40 cellular contexts compared by ENCODE assay signal in genomic region chr16:60367739-60368138, GRCh38.
"Had no signal": no experiment of that assay in that cellular context is flagged by ENCODE, and none has a peak within 500 bp of the region (broad histone marks: within the 10 kb centered on the region; RNA-seq: fewer than 3 reads in every experiment).

No MANE protein-coding gene starts in this region.

- H3K4me1 Mint-ChIP-seq: activated naive CD4-positive, alpha-beta T cell treated with anti-CD3 and anti-CD28 coated beads, Interleukin-2, amount 10 ng/mL, durations not matched to agents 7 days and 5 days; activated naive CD4-positive, alpha-beta T cell treated with anti-CD3 and anti-CD28 coated beads, Interleukin-2, amount 50 U/mL, for 24 hours; activated naive CD8-positive, alpha-beta T cell treated with anti-CD3 and anti-CD28 coated beads for 36 hours; activated naive CD8-positive, alpha-beta T cell treated with anti-CD3 and anti-CD28 coated beads, Interleukin-2, amount 10 ng/mL, durations not matched to agents 7 days and 5 days; activated naive CD8-positive, alpha-beta T cell treated with anti-CD3 and anti-CD28 coated beads, Interleukin-2, amount 50 U/mL, for 24 hours; activated T-helper 17 cell treated with anti-CD3 and anti-CD28 coated beads, Interleukin-2, amount 50 U/mL, for 72 hours; central memory CD8-positive, alpha-beta T cell had no signal

- H3K4me1 ChIP-seq: adrenal gland, ascending aorta, body of pancreas, breast epithelium had no signal

- H3K4me3 Mint-ChIP-seq: activated naive CD4-positive, alpha-beta T cell treated with anti-CD3 and anti-CD28 coated beads for 36 hours; activated naive CD4-positive, alpha-beta T cell treated with anti-CD3 and anti-CD28 coated beads, Interleukin-2, amount 10 ng/mL, durations not matched to agents 7 days and 5 days; activated naive CD4-positive, alpha-beta T cell treated with anti-CD3 and anti-CD28 coated beads, Interleukin-2, amount 50 U/mL, for 24 hours; activated naive CD8-positive, alpha-beta T cell; activated naive CD8-positive, alpha-beta T cell treated with anti-CD3 and anti-CD28 coated beads for 36 hours; activated naive CD8-positive, alpha-beta T cell treated with anti-CD3 and anti-CD28 coated beads, Interleukin-2, amount 10 ng/mL, durations not matched to agents 7 days and 5 days; activated naive CD8-positive, alpha-beta T cell treated with anti-CD3 and anti-CD28 coated beads, Interleukin-2, amount 50 U/mL, for 24 hours; activated T-cell treated with anti-CD3 and anti-CD28 coated beads, Interleukin-2, amount 50 U/mL, for 24 hours; activated T-cell treated with anti-CD3 and anti-CD28 coated beads, Interleukin-2, amount 50 U/mL, for 4 hours; activated T-cell treated with anti-CD3 and anti-CD28 coated beads, Interleukin-2, amount 50 U/mL, for 72 hours; activated T-helper 1 cell treated with anti-CD3 and anti-CD28 coated beads, Interleukin-12 subunit alpha, Interleukin-12 subunit beta, Interleukin-2, Interleukin-4 antibody, amounts not matched to agents 30 ng/mL and 10 ng/mL and 1 ng/mL, durations not matched to agents 14 hours and 24 hours and 36 hours; activated T-helper 17 cell treated with anti-CD3 and anti-CD28 coated beads, Interleukin-2, amount 50 U/mL, for 72 hours; brain; central memory CD8-positive, alpha-beta T cell had no signal

- H3K27me3 ChIP-seq: adrenal gland, ascending aorta, body of pancreas, brain microvascular endothelial cell, breast epithelium, cardiac muscle cell had no signal

- H3K27me3 Mint-ChIP-seq: activated naive CD4-positive, alpha-beta T cell treated with anti-CD3 and anti-CD28 coated beads, Interleukin-2, amount 10 ng/mL, durations not matched to agents 7 days and 5 days; activated naive CD4-positive, alpha-beta T cell treated with anti-CD3 and anti-CD28 coated beads, Interleukin-2, amount 50 U/mL, for 24 hours; activated naive CD8-positive, alpha-beta T cell; activated naive CD8-positive, alpha-beta T cell treated with anti-CD3 and anti-CD28 coated beads for 36 hours; activated naive CD8-positive, alpha-beta T cell treated with anti-CD3 and anti-CD28 coated beads, Interleukin-2, amount 10 ng/mL, durations not matched to agents 7 days and 5 days; activated naive CD8-positive, alpha-beta T cell treated with anti-CD3 and anti-CD28 coated beads, Interleukin-2, amount 50 U/mL, for 24 hours; activated T-cell treated with anti-CD3 and anti-CD28 coated beads, Interleukin-2, amount 50 U/mL, for 24 hours; activated T-helper 17 cell treated with anti-CD3 and anti-CD28 coated beads, Interleukin-2, amount 50 U/mL, for 72 hours; central memory CD8-positive, alpha-beta T cell had no signal

- H3K27ac Mint-ChIP-seq: activated naive CD4-positive, alpha-beta T cell treated with anti-CD3 and anti-CD28 coated beads for 36 hours; activated naive CD4-positive, alpha-beta T cell treated with anti-CD3 and anti-CD28 coated beads, Interleukin-2, amount 10 ng/mL, durations not matched to agents 7 days and 5 days; activated naive CD4-positive, alpha-beta T cell treated with anti-CD3 and anti-CD28 coated beads, Interleukin-2, amount 50 U/mL, for 24 hours; activated naive CD4-positive, alpha-beta T cell treated with anti-CD3 and anti-CD28 coated beads, Interleukin-2, amount 50 U/mL, for 72 hours; activated naive CD8-positive, alpha-beta T cell; activated naive CD8-positive, alpha-beta T cell treated with anti-CD3 and anti-CD28 coated beads for 36 hours; activated naive CD8-positive, alpha-beta T cell treated with anti-CD3 and anti-CD28 coated beads, Interleukin-2, amount 10 ng/mL, durations not matched to agents 7 days and 5 days; activated naive CD8-positive, alpha-beta T cell treated with anti-CD3 and anti-CD28 coated beads, Interleukin-2, amount 50 U/mL, for 24 hours; activated T-cell treated with anti-CD3 and anti-CD28 coated beads, Interleukin-2, amount 50 U/mL, for 24 hours; activated T-cell treated with anti-CD3 and anti-CD28 coated beads, Interleukin-2, amount 50 U/mL, for 72 hours; activated T-helper 1 cell treated with anti-CD3 and anti-CD28 coated beads, Interleukin-12 subunit alpha, Interleukin-12 subunit beta, Interleukin-2, Interleukin-4 antibody, amounts not matched to agents 30 ng/mL and 10 ng/mL and 1 ng/mL, durations not matched to agents 14 hours and 24 hours and 36 hours; activated T-helper 17 cell treated with anti-CD3 and anti-CD28 coated beads, Interleukin-2, amount 50 U/mL, for 72 hours; brain had no signal

- H3K36me3 Mint-ChIP-seq: activated naive CD4-positive, alpha-beta T cell treated with anti-CD3 and anti-CD28 coated beads, Interleukin-2, amount 10 ng/mL, durations not matched to agents 7 days and 5 days; activated naive CD4-positive, alpha-beta T cell treated with anti-CD3 and anti-CD28 coated beads, Interleukin-2, amount 50 U/mL, for 24 hours; activated naive CD4-positive, alpha-beta T cell treated with anti-CD3 and anti-CD28 coated beads, Interleukin-2, amount 50 U/mL, for 72 hours; activated naive CD8-positive, alpha-beta T cell; activated naive CD8-positive, alpha-beta T cell treated with anti-CD3 and anti-CD28 coated beads for 36 hours; activated naive CD8-positive, alpha-beta T cell treated with anti-CD3 and anti-CD28 coated beads, Interleukin-2, amount 10 ng/mL, durations not matched to agents 7 days and 5 days; brain had no signal

- H3K9me3 Mint-ChIP-seq: activated naive CD4-positive, alpha-beta T cell treated with anti-CD3 and anti-CD28 coated beads for 36 hours; activated naive CD4-positive, alpha-beta T cell treated with anti-CD3 and anti-CD28 coated beads, Interleukin-2, amount 50 U/mL, for 24 hours; activated naive CD8-positive, alpha-beta T cell treated with anti-CD3 and anti-CD28 coated beads for 36 hours had no signal

- H3K36me3 ChIP-seq: adrenal gland, ascending aorta, brain microvascular endothelial cell, breast epithelium, cardiac muscle cell had no signal

- FAIRE-seq: astrocyte, bronchial epithelial cell had no signal

- H3K9me3 ChIP-seq: adrenal gland, ascending aorta, body of pancreas, breast epithelium had no signal

- DNase-seq: activated effector memory CD4-positive, alpha-beta T cell treated with anti-CD3 and anti-CD28 coated beads, Interleukin-2, amount 50 U/mL, for 16 hours; activated effector memory CD4-positive, alpha-beta T cell treated with Interleukin-2 at 50 U/mL for 16 hours; activated gamma-delta T cell; activated gamma-delta T cell treated with Interleukin-2 at 50 U/mL for 16 hours; activated naive CD4-positive, alpha-beta T cell; activated naive CD4-positive, alpha-beta T cell treated with anti-CD3 and anti-CD28 coated beads for 36 hours; activated naive CD4-positive, alpha-beta T cell treated with anti-CD3 and anti-CD28 coated beads, Interleukin-2, amount 10 ng/mL, durations not matched to agents 7 days and 5 days; activated naive CD4-positive, alpha-beta T cell treated with anti-CD3 and anti-CD28 coated beads, Interleukin-2, amount 50 U/mL, for 16 hours; activated naive CD4-positive, alpha-beta T cell treated with Interleukin-2 at 50 U/mL for 16 hours; activated naive CD8-positive, alpha-beta T cell treated with anti-CD3 and anti-CD28 coated beads for 36 hours; activated naive CD8-positive, alpha-beta T cell treated with anti-CD3 and anti-CD28 coated beads, Interleukin-2, amount 10 ng/mL, durations not matched to agents 7 days and 5 days; activated naive CD8-positive, alpha-beta T cell treated with anti-CD3 and anti-CD28 coated beads, Interleukin-2, amount 50 U/mL, for 24 hours; activated T-cell treated with anti-CD3 and anti-CD28 coated beads for 4 hours; activated T-cell treated with anti-CD3 and anti-CD28 coated beads, Interleukin-2, amount 50 U/mL, for 1 hour; activated T-cell treated with anti-CD3 and anti-CD28 coated beads, Interleukin-2, amount 50 U/mL, for 24 hours; activated T-cell treated with anti-CD3 and anti-CD28 coated beads, Interleukin-2, amount 50 U/mL, for 4 hours; activated T-cell treated with anti-CD3 and anti-CD28 coated beads, Interleukin-2, amount 50 U/mL, for 48 hours; activated T-cell treated with anti-CD3 and anti-CD28 coated beads, Interleukin-2, amount 50 U/mL, for 72 hours; adrenal gland; amniotic stem cell; amygdala; anterior cingulate cortex; aorta; body of pancreas; brain microvascular endothelial cell; caudate nucleus; central memory CD4-positive, alpha-beta T cell; cerebellar nuclear complex had no signal

- H3K27ac ChIP-seq: adrenal gland, ascending aorta, body of pancreas, brain microvascular endothelial cell, breast epithelium, cardiac muscle cell had no signal

- H3K4me3 ChIP-seq: adrenal gland, ascending aorta, body of pancreas, breast epithelium, cardiac muscle cell had no signal

- ATAC-seq: activated naive CD4-positive, alpha-beta T cell treated with anti-CD3 and anti-CD28 coated beads, Interleukin-2, amount 50 U/mL, for 72 hours; activated naive CD8-positive, alpha-beta T cell treated with anti-CD3 and anti-CD28 coated beads, Interleukin-2, amount 50 U/mL, for 24 hours; activated T-cell treated with anti-CD3 and anti-CD28 coated beads, Interleukin-2, amount 50 U/mL, for 4 hours; activated T-cell treated with anti-CD3 and anti-CD28 coated beads, Interleukin-2, amount 50 U/mL, for 72 hours; activated T-helper 17 cell treated with anti-CD3 and anti-CD28 coated beads, Interleukin-2, amount 50 U/mL, for 72 hours; body of pancreas had no signal
